Comparison of ENCODE assay signal across 26 cellular contexts in the genomic region with DNA sequence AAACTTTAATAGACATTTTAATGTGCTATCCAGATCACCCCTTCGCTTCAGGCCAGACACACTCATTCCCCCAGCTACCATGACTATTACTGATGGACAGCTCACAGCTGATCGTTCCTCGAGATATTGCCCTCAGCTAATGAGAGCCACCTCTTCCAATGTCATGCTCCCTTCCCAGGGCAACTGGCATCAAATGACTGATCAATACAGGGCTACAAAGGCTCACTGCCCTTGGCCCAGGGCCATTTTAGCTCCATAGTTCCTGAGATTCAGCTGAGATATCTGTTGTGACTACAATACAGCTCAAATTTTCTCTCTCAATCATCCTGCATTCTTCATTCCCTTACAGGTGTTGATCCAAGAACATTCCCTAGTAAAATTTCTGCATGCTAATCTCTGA.
"Had no signal": no experiment of that assay in that cellular context is flagged by ENCODE, and none has a peak within 500 bp of the region (broad histone marks: within the 10 kb centered on the region; RNA-seq: fewer than 3 reads in every experiment).

No MANE protein-coding gene starts in this region.

- H3K9me3 ChIP-seq: neutrophil, pancreas, psoas muscle, thoracic aorta, thyroid gland, tibial nerve, upper lobe of left lung, vagina had no signal

- FAIRE-seq: pancreas, small intestine, urothelium cell line had no signal

- H3K9me3 Mint-ChIP-seq: natural killer cell treated with Interleukin-12 subunit alpha and Interleukin-12 subunit beta and Interleukin-15 and Interleukin-18, amount 100 ng/mL, for 72 hours; stimulated activated naive B cell treated with anti-CD40 and anti-IgM and Interleukin-4, amounts not matched to agents 10 μg/mL and 1 μg/mL and 100 μg/mL, for 72 hours; stimulated activated naive CD8-positive, alpha-beta T cell treated with anti-CD3 and anti-CD28 coated beads, Interleukin-15, Interleukin-2, amounts not matched to agents 100 ng/mL and 50 ng/mL, for 24 hours had no signal

- H3K4me3 Mint-ChIP-seq: naive thymus-derived CD8-positive, alpha-beta T cell; natural killer cell treated with Interleukin-12 subunit alpha and Interleukin-12 subunit beta and Interleukin-15 and Interleukin-18, amount 100 ng/mL, for 72 hours; nephron progenitor cell; neural crest cell; stimulated activated effector memory CD8-positive, alpha-beta T cell treated with anti-CD3 and anti-CD28 coated beads, Interleukin-12 subunit alpha, Interleukin-12 subunit beta, amount 100 ng/mL, for 72 hours; stimulated activated naive B cell treated with anti-CD40 and anti-IgM and Interleukin-4, amounts not matched to agents 10 μg/mL and 1 μg/mL and 100 μg/mL, for 72 hours; stimulated activated naive CD8-positive, alpha-beta T cell treated with anti-CD3 and anti-CD28 coated beads, Interleukin-15, Interleukin-2, amounts not matched to agents 100 ng/mL and 50 ng/mL, for 24 hours had no signal

- H3K4me1 ChIP-seq: pancreas, psoas muscle, stomach, thyroid gland, tibial nerve, upper lobe of left lung, vagina had no signal

- H3K4me3 ChIP-seq: pancreas, psoas muscle, stomach, thoracic aorta, thyroid gland, tibial nerve, upper lobe of left lung, vagina had no signal

- DNase-seq: naive thymus-derived CD8-positive, alpha-beta T cell; nephron progenitor cell; nucleus accumbens; pancreas; psoas muscle; right cardiac atrium; small intestine; stimulated activated CD4-positive, alpha-beta T cell treated with anti-CD3 and anti-CD28 coated beads, Interleukin-15, amount 100 ng/mL, for 24 hours; stimulated activated CD4-positive, alpha-beta T cell treated with anti-CD3 and anti-CD28 coated beads, Interleukin-2, amount 100 ng/mL, for 24 hours; stimulated activated CD4-positive, alpha-beta T cell treated with anti-CD3 and anti-CD28 coated beads, Interleukin-2, amount 100 ng/mL, for 48 hours; stimulated activated CD4-positive, alpha-beta T cell treated with anti-CD3 and anti-CD28 coated beads, Interleukin-4, amount 100 ng/mL, for 24 hours; stimulated activated naive B cell treated with anti-CD40 and anti-IgM and Interleukin-4, amounts not matched to agents 10 μg/mL and 1 μg/mL and 100 μg/mL, for 72 hours; stimulated activated naive CD4-positive, alpha-beta T cell treated with Interleukin-2 at 50 U/mL for 16 hours; stomach; thyroid gland; upper lobe of left lung had no signal

- H3K36me3 ChIP-seq: neutrophil, pancreas, stomach, thoracic aorta, thyroid gland, tibial nerve, upper lobe of left lung, vagina had no signal

- H3K36me3 Mint-ChIP-seq: naive thymus-derived CD8-positive, alpha-beta T cell; natural killer cell treated with Interleukin-12 subunit alpha and Interleukin-12 subunit beta and Interleukin-15 and Interleukin-18, amount 100 ng/mL, for 72 hours; stimulated activated effector memory CD8-positive, alpha-beta T cell treated with anti-CD3 and anti-CD28 coated beads, Interleukin-12 subunit alpha, Interleukin-12 subunit beta, amount 100 ng/mL, for 72 hours; stimulated activated naive B cell treated with anti-CD40 and anti-IgM and Interleukin-4, amounts not matched to agents 10 μg/mL and 1 μg/mL and 100 μg/mL, for 72 hours had no signal

- H3K4me1 Mint-ChIP-seq: naive thymus-derived CD8-positive, alpha-beta T cell; nephron progenitor cell; neural crest cell; stimulated activated effector memory CD8-positive, alpha-beta T cell treated with anti-CD3 and anti-CD28 coated beads, Interleukin-12 subunit alpha, Interleukin-12 subunit beta, amount 100 ng/mL, for 72 hours; stimulated activated naive B cell treated with anti-CD40 and anti-IgM and Interleukin-4, amounts not matched to agents 10 μg/mL and 1 μg/mL and 100 μg/mL, for 72 hours had no signal

- H3K27ac Mint-ChIP-seq: naive thymus-derived CD8-positive, alpha-beta T cell; natural killer cell treated with Interleukin-12 subunit alpha and Interleukin-12 subunit beta and Interleukin-15 and Interleukin-18, amount 100 ng/mL, for 72 hours; nephron progenitor cell; stimulated activated effector memory CD8-positive, alpha-beta T cell treated with anti-CD3 and anti-CD28 coated beads, Interleukin-12 subunit alpha, Interleukin-12 subunit beta, amount 100 ng/mL, for 72 hours; stimulated activated naive B cell treated with anti-CD40 and anti-IgM and Interleukin-4, amounts not matched to agents 10 μg/mL and 1 μg/mL and 100 μg/mL, for 72 hours; stimulated activated naive CD8-positive, alpha-beta T cell treated with anti-CD3 and anti-CD28 coated beads, Interleukin-15, Interleukin-2, amounts not matched to agents 100 ng/mL and 50 ng/mL, for 24 hours had no signal

- H3K27ac ChIP-seq: neutrophil, pancreas, psoas muscle, stomach, thoracic aorta, thyroid gland, tibial nerve, upper lobe of left lung, vagina had no signal

- ATAC-seq: naive thymus-derived CD8-positive, alpha-beta T cell; natural killer cell treated with Interleukin-12 subunit alpha and Interleukin-12 subunit beta and Interleukin-15 and Interleukin-18, amount 100 ng/mL, for 72 hours; pancreas; psoas muscle; right cardiac atrium; sciatic nerve; stimulated activated naive B cell treated with anti-CD40 and anti-IgM and Interleukin-4, amounts not matched to agents 10 μg/mL and 1 μg/mL and 100 μg/mL, for 72 hours had no signal

- H3K27me3 ChIP-seq: neutrophil, pancreas, stomach, thyroid gland, tibial nerve, upper lobe of left lung, vagina had no signal
